ENCODE assay signal across 29 cellular contexts in genomic region chr3:136281966-136282554, GRCh38. TPM values are rescaled to one million over a fixed set of nuclear protein-coding genes. Genes with fewer than 3 reads are reported as not detected.
A peak's percentile ranks its signal among the peaks of the same experiment; 100 is the strongest.
DNase-seq lines count a peak whose midpoint lies in the region; ATAC-seq and TF ChIP-seq lines count a peak whose summit lies in the region.
"Had no signal": no experiment of that assay in that cellular context is flagged by ENCODE, and none has a peak within 500 bp of the region (broad histone marks: within the 10 kb centered on the region; RNA-seq: fewer than 3 reads in every experiment).

No MANE protein-coding gene starts in this region.

- DNase-seq in DND-41 (no peak), GM23338 (ENCODE audit: low spot score) (no peak), naive B cell (no peak), NCI-H69 (lab: John Stamatoyannopoulos, UW) (no peak)
- DNase-seq in activated T-cell treated with anti-CD3 and anti-CD28 coated beads, Interleukin-2, amount 50 U/mL, for 24 hours = no peak
- DNase-seq: activated CD4-positive, alpha-beta T cell treated with anti-CD3 and anti-CD28 coated beads, Interleukin-2, amount 50 U/mL, for 48 hours; activated CD4-positive, CD25-positive, alpha-beta regulatory T cell; activated CD8-positive, alpha-beta memory T cell treated with anti-CD3 and anti-CD28 coated beads, Interleukin-2, amount 50 U/mL, for 48 hours; CD4-positive, alpha-beta memory T cell; GF-D8; HCEC 1CT; heart right ventricle; NCI-H1105 treated with DMSO at 0.1 percent for 48 hours; NCI-H2029; NCI-H226; NCI-H774; right cardiac atrium; stimulated activated CD4-positive, alpha-beta T cell treated with anti-CD3 and anti-CD28 coated beads, Interleukin-12 subunit alpha, Interleukin-12 subunit beta, amount 100 ng/mL, for 4 hours; stimulated activated CD4-positive, alpha-beta T cell treated with anti-CD3 and anti-CD28 coated beads, Interleukin-4, amount 100 ng/mL, for 4 hours; T1000 had no signal

- no peak overlapping the region for H2AFZ ChIP-seq in DND-41 (ENCODE audit: low read depth, low read length)
- H2AFZ ChIP-seq in GM23338 = no peak overlapping the region

- TF ChIP-seq CTCF in DND-41 (IDR thresholded peaks at IDR 0.05; ENCODE audit: borderline replicate concordance, extremely low read depth, low read length, poor library complexity, severe bottlenecking) (no peak), GM23338 (conservative IDR thresholded peaks at IDR 0.05; ENCODE audit: low read depth in 2 of 2) (no peak)

- peaks cover 26% of the 10 kb centered on the region for H3K9me3 ChIP-seq in DND-41 (ENCODE audit: insufficient read depth, low read length, severe bottlenecking)
- H3K9me3 ChIP-seq: vagina had no signal

- H3K36me3 Mint-ChIP-seq in GM23338 (ENCODE audit: low read depth) (peaks cover 44% of the 10 kb centered on the region), naive B cell (peaks cover 36 to 44% of the 10 kb centered on the region in 2 donors)
- peaks cover 85% of the 10 kb centered on the region for H3K36me3 Mint-ChIP-seq in activated T-cell treated with anti-CD3 and anti-CD28 coated beads, Interleukin-2, amount 50 U/mL, for 24 hours (ENCODE audit: low read depth)

- no peaks in the 10 kb centered on the region for H3F3A ChIP-seq in GM23338 (replicated peaks; ENCODE audit: low read depth)

- H3K9me3 Mint-ChIP-seq in GM23338 (peaks cover 7% of the 10 kb centered on the region; the same call in 2 of the 3 replicates), naive B cell (peaks cover 11 to 31% (median 24%) of the 10 kb centered on the region in 7 donors)
- H3K9me3 Mint-ChIP-seq in activated T-cell treated with anti-CD3 and anti-CD28 coated beads, Interleukin-2, amount 50 U/mL, for 24 hours = peaks cover 20% of the 10 kb centered on the region

- H3K27ac Mint-ChIP-seq in GM23338 (no peak overlapping the region), naive B cell (peak overlapping the region; percentile 51 to 95 (median 74))
- H3K27ac Mint-ChIP-seq in activated T-cell treated with anti-CD3 and anti-CD28 coated beads, Interleukin-2, amount 50 U/mL, for 24 hours = no peak overlapping the region
- H3K27ac Mint-ChIP-seq: activated naive CD4-positive, alpha-beta T cell treated with anti-CD3 and anti-CD28 coated beads, Interleukin-2, amount 50 U/mL, for 72 hours; activated T-helper 2 cell treated with anti-CD3 and anti-CD28 coated beads, Interferon-gamma antibody, Interleukin-2, Interleukin-4, amounts not matched to agents 10 μg/mL and 5 μg/mL and 100 μg/mL, durations not matched to agents 14 hours and 24 hours and 36 hours; natural killer cell treated with Interleukin-12 subunit alpha and Interleukin-12 subunit beta and Interleukin-15 and Interleukin-18, amount 100 ng/mL, for 72 hours had no signal

- peaks cover 12% of the 10 kb centered on the region for H3K79me2 ChIP-seq in DND-41 (ENCODE audit: insufficient read depth, low read length)
- H3K79me2 ChIP-seq in GM23338 (replicated peaks; ENCODE audit: insufficient read depth) = peaks cover 19% of the 10 kb centered on the region

- H3K27me3 ChIP-seq in DND-41 (ENCODE audit: insufficient read depth, low read length, poor library complexity) (no peaks in the 10 kb centered on the region), GM23338 (ENCODE audit: insufficient read depth) (no peaks in the 10 kb centered on the region)
- H3K27me3 ChIP-seq: ascending aorta, heart right ventricle, vagina had no signal

- no peak overlapping the region for H3K4me3 Mint-ChIP-seq in GM23338
- peak overlapping the region in 6 of 8 donors; percentile 14 to 71 (median 36) for H3K4me3 Mint-ChIP-seq in naive B cell
- H3K4me3 Mint-ChIP-seq in activated T-cell treated with anti-CD3 and anti-CD28 coated beads, Interleukin-2, amount 50 U/mL, for 24 hours = no peak overlapping the region
- H3K4me3 Mint-ChIP-seq: CD4-positive, alpha-beta memory T cell; natural killer cell treated with Interleukin-12 subunit alpha and Interleukin-12 subunit beta and Interleukin-15 and Interleukin-18, amount 100 ng/mL, for 72 hours had no signal

- no peak overlapping the region for H3K9ac ChIP-seq in DND-41 (ENCODE audit: low read depth, low read length)

- peaks cover 85% of the 10 kb centered on the region for H3K36me3 ChIP-seq in DND-41 (ENCODE audit: insufficient read depth, low read length)
- peaks cover 20% of the 10 kb centered on the region for H3K36me3 ChIP-seq in GM23338 (ENCODE audit: insufficient read depth)

- H3K4me2 ChIP-seq in DND-41 (ENCODE audit: insufficient read depth, low read length) (no peak overlapping the region), GM23338 (no peak overlapping the region)

- H3K4me1 ChIP-seq in DND-41 (ENCODE audit: insufficient read depth, low read length) (no peaks in the 10 kb centered on the region), GM23338 (ENCODE audit: insufficient read depth) (peaks cover 11% of the 10 kb centered on the region)
- H3K4me1 ChIP-seq: ascending aorta, vagina had no signal

- no peaks in the 10 kb centered on the region for H4K20me1 ChIP-seq in DND-41 (ENCODE audit: insufficient read depth, low read length)
- H4K20me1 ChIP-seq in GM23338 (replicated peaks; ENCODE audit: insufficient read depth) = no peaks in the 10 kb centered on the region

- H3K27me3 Mint-ChIP-seq in GM23338 (ENCODE audit: insufficient read depth, low read depth, poor library complexity) (peaks cover 6% of the 10 kb centered on the region), naive B cell (no peaks in the 10 kb centered on the region)
- H3K27me3 Mint-ChIP-seq in activated T-cell treated with anti-CD3 and anti-CD28 coated beads, Interleukin-2, amount 50 U/mL, for 24 hours = no peaks in the 10 kb centered on the region
- H3K27me3 Mint-ChIP-seq: CD4-positive, alpha-beta memory T cell; natural killer cell treated with Interleukin-12 subunit alpha and Interleukin-12 subunit beta and Interleukin-15 and Interleukin-18, amount 100 ng/mL, for 72 hours had no signal

- H3K4me1 Mint-ChIP-seq in GM23338 = peaks cover 24% of the 10 kb centered on the region
- H3K4me1 Mint-ChIP-seq in naive B cell = peaks cover 16 to 31% (median 29%) of the 10 kb centered on the region in 3 donors
- peaks cover 10% of the 10 kb centered on the region for H3K4me1 Mint-ChIP-seq in activated T-cell treated with anti-CD3 and anti-CD28 coated beads, Interleukin-2, amount 50 U/mL, for 24 hours (ENCODE audit: low read depth)

- no peak overlapping the region for H3K4me3 ChIP-seq in DND-41 (ENCODE audit: low read depth in 1 of 2, low read length in 2 of 2)
- H3K4me3 ChIP-seq in GM23338 = no peak overlapping the region
- H3K4me3 ChIP-seq: ascending aorta, heart right ventricle, thoracic aorta, vagina had no signal

- H3K27ac ChIP-seq in DND-41 (ENCODE audit: low read length) = no peak overlapping the region
- H3K27ac ChIP-seq in GM23338 (ENCODE audit: low read depth) = 0 out of 2 replicates have a peak overlapping the region, but pooled peaks have one; percentile 30
- peak overlapping the region; percentile 34 for H3K27ac ChIP-seq in angular gyrus (ENCODE audit: low read depth, low read length)
- H3K27ac ChIP-seq: ascending aorta, HL-60, thoracic aorta, vagina had no signal

- ATAC-seq in DND-41 (ENCODE audit: insufficient read depth, low read depth) (peak; percentile 29; the same call in 1 of the 3 replicates), GM23338 (no peak), naive B cell (ENCODE audit: low read depth in 2 of 2) (peak in 1 of 2 donors; percentile 41), GM21529 (IDR thresholded peaks at IDR 0.05; ENCODE audit: unreplicated experiment) (no peak)
- ATAC-seq: activated naive CD4-positive, alpha-beta T cell treated with anti-CD3 and anti-CD28 coated beads, Interleukin-2, amount 50 U/mL, for 72 hours; natural killer cell treated with Interleukin-12 subunit alpha and Interleukin-12 subunit beta and Interleukin-15 and Interleukin-18, amount 100 ng/mL, for 72 hours; right cardiac atrium had no signal

- no peaks in the 10 kb centered on the region for H3K9me2 ChIP-seq in GM23338 (ENCODE audit: insufficient read depth)

TF ChIP-seq in GM23338, 12 proteins besides CTCF, POLR2A, EP300 and RAD21:
- TF ChIP-seq STAT1 (IDR thresholded peaks at IDR 0.05; ENCODE audit: unreplicated experiment) (no peak), EZH2 (IDR thresholded peaks at IDR 0.05; ENCODE audit: low read depth, unreplicated experiment) (no peak), JUNB (IDR thresholded peaks at IDR 0.05; ENCODE audit: unreplicated experiment) (no peak), ZNF114 (CRISPR knock-in tag; IDR thresholded peaks at IDR 0.05) (no peak), REST (IDR thresholded peaks at IDR 0.05; ENCODE audit: unreplicated experiment) (no peak)

RNA-seq across cellular contexts. Expression of gene PCCB, which starts 31.9 kb away (rescaled TPM):
- 69.5 and 76.8 TPM in 2 replicates for total RNA-seq in GM23338 (2014; rRNA removed; shearing (Covaris generic))
- polyA plus RNA-seq in GM23338 (2016; fragmentation: Nextera tagmentation; extraction: Ambion mirVana) = 40.9 and 42.7 TPM in 2 replicates
- 10 to 100 TPM; 26.4 to 54.8 (median 33.1) TPM for polyA plus RNA-seq in naive B cell (ENCODE audit: low read depth in 6 of 6)

Comparison
In these comparisons a context has a peak if more than half of its experiments do, and no peak if none do; other contexts are left out.
1. H3K27ac Mint-ChIP-seq: peak in naive B cell (6 of 6); none in GM23338 (single experiment) and activated T-cell treated with anti-CD3 and anti-CD28 coated beads, Interleukin-2, amount 50 U/mL, for 24 hours (single experiment).
2. H3K4me3 Mint-ChIP-seq: peak in naive B cell (6 of 8); none in GM23338 (single experiment) and activated T-cell treated with anti-CD3 and anti-CD28 coated beads, Interleukin-2, amount 50 U/mL, for 24 hours (single experiment).